8 cellular contexts compared by ENCODE assay signal in the genomic region with DNA sequence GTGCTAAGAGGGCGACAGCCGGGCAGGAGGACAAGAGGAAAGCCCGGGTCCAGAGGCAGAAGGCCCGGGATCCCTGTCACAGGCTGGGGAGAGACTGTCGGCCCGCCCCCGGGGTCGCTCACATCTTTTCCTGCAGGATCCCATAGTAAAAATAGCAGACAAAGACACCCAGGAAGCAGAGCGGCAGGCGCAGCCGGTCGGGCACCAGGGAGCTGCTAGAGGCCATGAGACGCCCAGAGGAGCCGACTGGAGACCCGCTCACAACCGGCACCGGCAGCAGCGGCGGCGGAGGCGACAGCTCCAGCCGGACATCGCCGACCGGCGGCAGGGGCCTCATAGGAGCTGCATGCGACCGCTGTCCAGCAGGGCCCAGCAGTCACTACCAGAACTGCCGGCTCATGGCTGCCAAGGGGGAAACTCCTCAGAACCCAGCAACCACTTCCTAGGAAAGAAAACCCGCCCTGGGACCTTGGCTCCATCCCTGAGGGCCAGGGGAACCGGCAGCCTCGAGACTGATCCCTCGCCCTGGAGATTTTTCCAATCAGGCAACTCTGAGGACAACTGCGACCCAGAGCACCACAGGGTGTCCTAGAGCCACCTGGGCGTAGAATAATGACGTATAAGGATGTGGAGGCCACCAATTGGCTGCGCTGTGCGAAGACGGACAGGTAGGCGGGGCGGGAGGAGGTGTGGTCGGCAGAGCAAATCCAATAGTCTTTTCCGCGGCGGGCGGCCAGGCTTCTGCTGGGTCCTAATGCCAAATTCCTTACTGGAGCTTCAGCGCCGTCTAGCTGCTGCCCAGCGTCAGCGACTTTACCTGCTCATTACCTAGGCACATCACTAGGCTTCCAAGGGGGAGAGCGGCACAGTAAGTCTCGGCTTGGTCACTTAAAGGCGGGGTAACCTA. TPM values are rescaled to one million over a fixed set of nuclear protein-coding genes. Genes with fewer than 3 reads are reported as not detected.
DNase-seq lines count a peak whose midpoint lies in the region; ATAC-seq, FAIRE-seq and TF ChIP-seq lines count a peak whose summit lies in the region.

A gene with protein sequence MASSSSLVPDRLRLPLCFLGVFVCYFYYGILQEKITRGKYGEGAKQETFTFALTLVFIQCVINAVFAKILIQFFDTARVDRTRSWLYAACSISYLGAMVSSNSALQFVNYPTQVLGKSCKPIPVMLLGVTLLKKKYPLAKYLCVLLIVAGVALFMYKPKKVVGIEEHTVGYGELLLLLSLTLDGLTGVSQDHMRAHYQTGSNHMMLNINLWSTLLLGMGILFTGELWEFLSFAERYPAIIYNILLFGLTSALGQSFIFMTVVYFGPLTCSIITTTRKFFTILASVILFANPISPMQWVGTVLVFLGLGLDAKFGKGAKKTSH (minus strand): TSS at position 357 of the 907 bp plus-strand sequence. CDS start 131 bp downstream, at position 226.

- H3K4me1 ChIP-seq in BE2C: no peaks in the 10 kb centered on the region

- peaks cover 26% of the 10 kb centered on the region for H3K36me3 ChIP-seq in BE2C

- DNase-seq in BE2C: peak; percentile 99
- peak; percentile 99 for DNase-seq in NCI-H524 (lab: John Stamatoyannopoulos, UW)
- DNase-seq in activated CD4-positive, alpha-beta T cell treated with anti-CD3 and anti-CD28 coated beads for 4 hours: peak; percentile 98 to 99
- peak; percentile 99 for DNase-seq in stimulated activated CD4-positive, alpha-beta T cell treated with anti-CD3 and anti-CD28 coated beads, Interleukin-1b, Interleukin-23, amount 100 ng/mL, for 48 hours

- peak within 1 kb of the TSS; percentile 99 for H3K27ac ChIP-seq in layer of hippocampus (ENCODE audit: low read depth, low read length)

- peak; percentile 62 for FAIRE-seq in colon (lab: Jason Lieb, UNC)

- H3K27me3 ChIP-seq in BE2C: no peaks in the 10 kb centered on the region
- no peaks in the 10 kb centered on the region for H3K27me3 ChIP-seq in layer of hippocampus (ENCODE audit: control insufficient read depth, insufficient read depth, low read length)

- peak; percentile 80 for TF ChIP-seq POLR2A in GM19193 (IDR thresholded peaks at IDR 0.05; ENCODE audit: extremely low read depth, insufficient read depth, insufficient read length)

- peak; percentile 85 for ATAC-seq in HG03442 (IDR thresholded peaks at IDR 0.05; ENCODE audit: unreplicated experiment)

- peak; percentile 95 for TF ChIP-seq CTCF in BE2C (IDR thresholded peaks at IDR 0.05; ENCODE audit: low read depth, low read length)

- no peaks in the 10 kb centered on the region for H3K9me3 ChIP-seq in BE2C

- peak within 1 kb of the TSS; percentile 81 for H3K4me3 ChIP-seq in BE2C (ENCODE audit: low read depth, low read length)

RNA-seq across cellular contexts. Expression of the gene that starts here (rescaled TPM):
- polyA plus RNA-seq in BE2C (2012; ENCODE audit: insufficient read depth, insufficient read length, low read depth): 250 TPM

Comparison
In these comparisons a context has a peak if more than half of its experiments do, and no peak if none do; other contexts are left out.
1. Peak in every context shown above with its lines: DNase-seq, ATAC-seq, H3K4me3 ChIP-seq and H3K27ac ChIP-seq.